ENCODE assay signal across 1 cellular context in the genomic region with DNA sequence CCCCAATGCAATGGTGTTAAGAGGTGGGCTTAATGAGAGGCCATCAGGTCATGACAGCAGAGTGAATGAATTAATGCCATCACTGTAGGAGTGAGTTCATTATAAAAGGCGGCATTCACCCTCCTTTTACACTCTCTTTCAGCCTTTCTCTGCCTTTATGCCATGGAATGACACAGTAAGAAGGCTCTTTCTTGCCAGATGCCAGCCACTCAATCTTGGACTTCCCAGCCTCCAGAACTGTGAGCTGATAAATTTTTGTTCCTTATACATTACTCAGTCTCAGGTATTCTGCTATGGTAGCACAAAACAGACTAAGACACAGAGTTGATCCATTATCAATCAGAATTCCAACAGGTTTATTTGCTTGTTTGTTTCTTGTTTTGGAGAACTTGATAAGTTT.
TF ChIP-seq lines count a peak whose summit lies in the region.

No MANE protein-coding gene starts in this region.

TF ChIP-seq in GM23338, 12 proteins besides CTCF, POLR2A, EP300 and RAD21 (continued from another document):
- TF ChIP-seq, protein P1, sequence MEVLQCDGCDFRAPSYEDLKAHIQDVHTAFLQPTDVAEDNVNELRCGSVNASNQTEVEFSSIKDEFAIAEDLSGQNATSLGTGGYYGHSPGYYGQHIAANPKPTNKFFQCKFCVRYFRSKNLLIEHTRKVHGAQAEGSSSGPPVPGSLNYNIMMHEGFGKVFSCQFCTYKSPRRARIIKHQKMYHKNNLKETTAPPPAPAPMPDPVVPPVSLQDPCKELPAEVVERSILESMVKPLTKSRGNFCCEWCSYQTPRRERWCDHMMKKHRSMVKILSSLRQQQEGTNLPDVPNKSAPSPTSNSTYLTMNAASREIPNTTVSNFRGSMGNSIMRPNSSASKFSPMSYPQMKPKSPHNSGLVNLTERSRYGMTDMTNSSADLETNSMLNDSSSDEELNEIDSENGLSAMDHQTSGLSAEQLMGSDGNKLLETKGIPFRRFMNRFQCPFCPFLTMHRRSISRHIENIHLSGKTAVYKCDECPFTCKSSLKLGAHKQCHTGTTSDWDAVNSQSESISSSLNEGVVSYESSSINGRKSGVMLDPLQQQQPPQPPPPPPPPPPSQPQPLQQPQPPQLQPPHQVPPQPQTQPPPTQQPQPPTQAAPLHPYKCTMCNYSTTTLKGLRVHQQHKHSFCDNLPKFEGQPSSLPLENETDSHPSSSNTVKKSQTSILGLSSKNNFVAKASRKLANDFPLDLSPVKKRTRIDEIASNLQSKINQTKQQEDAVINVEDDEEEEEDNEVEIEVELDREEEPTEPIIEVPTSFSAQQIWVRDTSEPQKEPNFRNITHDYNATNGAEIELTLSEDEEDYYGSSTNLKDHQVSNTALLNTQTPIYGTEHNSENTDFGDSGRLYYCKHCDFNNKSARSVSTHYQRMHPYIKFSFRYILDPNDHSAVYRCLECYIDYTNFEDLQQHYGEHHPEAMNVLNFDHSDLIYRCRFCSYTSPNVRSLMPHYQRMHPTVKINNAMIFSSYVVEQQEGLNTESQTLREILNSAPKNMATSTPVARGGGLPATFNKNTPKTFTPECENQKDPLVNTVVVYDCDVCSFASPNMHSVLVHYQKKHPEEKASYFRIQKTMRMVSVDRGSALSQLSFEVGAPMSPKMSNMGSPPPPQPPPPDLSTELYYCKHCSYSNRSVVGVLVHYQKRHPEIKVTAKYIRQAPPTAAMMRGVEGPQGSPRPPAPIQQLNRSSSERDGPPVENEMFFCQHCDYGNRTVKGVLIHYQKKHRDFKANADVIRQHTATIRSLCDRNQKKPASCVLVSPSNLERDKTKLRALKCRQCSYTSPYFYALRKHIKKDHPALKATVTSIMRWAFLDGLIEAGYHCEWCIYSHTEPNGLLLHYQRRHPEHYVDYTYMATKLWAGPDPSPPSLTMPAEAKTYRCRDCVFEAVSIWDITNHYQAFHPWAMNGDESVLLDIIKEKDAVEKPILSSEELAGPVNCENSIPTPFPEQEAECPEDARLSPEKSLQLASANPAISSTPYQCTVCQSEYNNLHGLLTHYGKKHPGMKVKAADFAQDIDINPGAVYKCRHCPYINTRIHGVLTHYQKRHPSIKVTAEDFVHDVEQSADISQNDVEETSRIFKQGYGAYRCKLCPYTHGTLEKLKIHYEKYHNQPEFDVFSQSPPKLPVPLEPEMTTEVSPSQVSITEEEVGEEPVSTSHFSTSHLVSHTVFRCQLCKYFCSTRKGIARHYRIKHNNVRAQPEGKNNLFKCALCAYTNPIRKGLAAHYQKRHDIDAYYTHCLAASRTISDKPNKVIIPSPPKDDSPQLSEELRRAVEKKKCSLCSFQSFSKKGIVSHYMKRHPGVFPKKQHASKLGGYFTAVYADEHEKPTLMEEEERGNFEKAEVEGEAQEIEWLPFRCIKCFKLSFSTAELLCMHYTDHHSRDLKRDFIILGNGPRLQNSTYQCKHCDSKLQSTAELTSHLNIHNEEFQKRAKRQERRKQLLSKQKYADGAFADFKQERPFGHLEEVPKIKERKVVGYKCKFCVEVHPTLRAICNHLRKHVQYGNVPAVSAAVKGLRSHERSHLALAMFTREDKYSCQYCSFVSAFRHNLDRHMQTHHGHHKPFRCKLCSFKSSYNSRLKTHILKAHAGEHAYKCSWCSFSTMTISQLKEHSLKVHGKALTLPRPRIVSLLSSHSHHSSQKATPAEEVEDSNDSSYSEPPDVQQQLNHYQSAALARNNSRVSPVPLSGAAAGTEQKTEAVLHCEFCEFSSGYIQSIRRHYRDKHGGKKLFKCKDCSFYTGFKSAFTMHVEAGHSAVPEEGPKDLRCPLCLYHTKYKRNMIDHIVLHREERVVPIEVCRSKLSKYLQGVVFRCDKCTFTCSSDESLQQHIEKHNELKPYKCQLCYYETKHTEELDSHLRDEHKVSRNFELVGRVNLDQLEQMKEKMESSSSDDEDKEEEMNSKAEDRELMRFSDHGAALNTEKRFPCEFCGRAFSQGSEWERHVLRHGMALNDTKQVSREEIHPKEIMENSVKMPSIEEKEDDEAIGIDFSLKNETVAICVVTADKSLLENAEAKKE (CRISPR knock-in tag; IDR thresholded peaks at IDR 0.05) = no peak
- TF ChIP-seq POLR2AphosphoS5 (IDR thresholded peaks at IDR 0.05; ENCODE audit: low read depth) = no peak
- TF ChIP-seq, protein P2, sequence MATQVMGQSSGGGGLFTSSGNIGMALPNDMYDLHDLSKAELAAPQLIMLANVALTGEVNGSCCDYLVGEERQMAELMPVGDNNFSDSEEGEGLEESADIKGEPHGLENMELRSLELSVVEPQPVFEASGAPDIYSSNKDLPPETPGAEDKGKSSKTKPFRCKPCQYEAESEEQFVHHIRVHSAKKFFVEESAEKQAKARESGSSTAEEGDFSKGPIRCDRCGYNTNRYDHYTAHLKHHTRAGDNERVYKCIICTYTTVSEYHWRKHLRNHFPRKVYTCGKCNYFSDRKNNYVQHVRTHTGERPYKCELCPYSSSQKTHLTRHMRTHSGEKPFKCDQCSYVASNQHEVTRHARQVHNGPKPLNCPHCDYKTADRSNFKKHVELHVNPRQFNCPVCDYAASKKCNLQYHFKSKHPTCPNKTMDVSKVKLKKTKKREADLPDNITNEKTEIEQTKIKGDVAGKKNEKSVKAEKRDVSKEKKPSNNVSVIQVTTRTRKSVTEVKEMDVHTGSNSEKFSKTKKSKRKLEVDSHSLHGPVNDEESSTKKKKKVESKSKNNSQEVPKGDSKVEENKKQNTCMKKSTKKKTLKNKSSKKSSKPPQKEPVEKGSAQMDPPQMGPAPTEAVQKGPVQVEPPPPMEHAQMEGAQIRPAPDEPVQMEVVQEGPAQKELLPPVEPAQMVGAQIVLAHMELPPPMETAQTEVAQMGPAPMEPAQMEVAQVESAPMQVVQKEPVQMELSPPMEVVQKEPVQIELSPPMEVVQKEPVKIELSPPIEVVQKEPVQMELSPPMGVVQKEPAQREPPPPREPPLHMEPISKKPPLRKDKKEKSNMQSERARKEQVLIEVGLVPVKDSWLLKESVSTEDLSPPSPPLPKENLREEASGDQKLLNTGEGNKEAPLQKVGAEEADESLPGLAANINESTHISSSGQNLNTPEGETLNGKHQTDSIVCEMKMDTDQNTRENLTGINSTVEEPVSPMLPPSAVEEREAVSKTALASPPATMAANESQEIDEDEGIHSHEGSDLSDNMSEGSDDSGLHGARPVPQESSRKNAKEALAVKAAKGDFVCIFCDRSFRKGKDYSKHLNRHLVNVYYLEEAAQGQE (IDR thresholded peaks at IDR 0.05; ENCODE audit: unreplicated experiment) = no peak
- TF ChIP-seq ZNF114 (CRISPR knock-in tag; IDR thresholded peaks at IDR 0.05) = no peak
- TF ChIP-seq, protein P3, sequence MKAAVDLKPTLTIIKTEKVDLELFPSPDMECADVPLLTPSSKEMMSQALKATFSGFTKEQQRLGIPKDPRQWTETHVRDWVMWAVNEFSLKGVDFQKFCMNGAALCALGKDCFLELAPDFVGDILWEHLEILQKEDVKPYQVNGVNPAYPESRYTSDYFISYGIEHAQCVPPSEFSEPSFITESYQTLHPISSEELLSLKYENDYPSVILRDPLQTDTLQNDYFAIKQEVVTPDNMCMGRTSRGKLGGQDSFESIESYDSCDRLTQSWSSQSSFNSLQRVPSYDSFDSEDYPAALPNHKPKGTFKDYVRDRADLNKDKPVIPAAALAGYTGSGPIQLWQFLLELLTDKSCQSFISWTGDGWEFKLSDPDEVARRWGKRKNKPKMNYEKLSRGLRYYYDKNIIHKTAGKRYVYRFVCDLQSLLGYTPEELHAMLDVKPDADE (IDR thresholded peaks at IDR 0.05) = no peak
- TF ChIP-seq EZH2 (IDR thresholded peaks at IDR 0.05; ENCODE audit: low read depth, unreplicated experiment) = no peak
- TF ChIP-seq NANOG (IDR thresholded peaks at IDR 0.05; ENCODE audit: borderline replicate concordance) = no peak
